Comparison of ENCODE assay signal across 1 cellular context in the genomic region with DNA sequence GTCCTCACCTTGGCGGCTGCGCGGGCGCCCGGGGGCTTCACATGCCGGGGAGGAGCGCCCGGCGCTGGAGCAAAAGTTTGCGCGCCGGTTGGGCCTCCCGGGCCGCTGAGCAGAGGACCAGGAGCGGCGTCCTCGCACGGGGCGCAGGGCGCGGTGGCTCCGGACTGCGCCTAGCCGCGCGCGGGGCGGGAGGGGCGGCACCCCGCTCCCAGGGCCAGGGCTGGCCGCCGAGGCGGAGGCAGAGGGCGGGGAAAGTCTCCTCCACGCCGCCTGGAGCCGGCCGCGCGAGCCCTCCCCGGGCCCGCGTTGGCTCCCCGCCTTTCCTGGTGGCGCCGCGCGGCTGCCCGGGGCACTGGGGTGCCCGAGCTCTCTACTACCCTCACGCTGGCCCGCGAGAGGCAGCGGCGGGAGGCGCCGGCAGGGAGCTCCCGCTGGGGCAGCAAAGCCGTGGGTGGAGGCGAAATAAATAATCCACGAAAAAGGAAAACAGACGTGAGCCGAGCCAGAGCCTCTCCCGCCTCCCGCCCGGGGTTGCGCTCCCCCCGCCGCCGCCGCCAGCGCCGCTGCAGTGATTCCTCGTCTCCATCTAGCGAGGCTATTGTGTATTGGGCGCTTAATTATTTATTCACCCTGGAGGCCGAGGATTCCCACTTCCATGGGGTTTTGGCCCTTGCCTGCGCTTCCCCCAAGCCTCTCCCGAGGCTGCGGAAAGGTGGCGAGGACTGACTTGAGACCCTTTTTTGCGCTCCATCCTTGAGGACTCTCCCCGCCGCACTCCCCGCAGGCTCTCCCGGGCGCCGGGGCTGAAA.
TF ChIP-seq lines count a peak whose summit lies in the region.

No MANE protein-coding gene starts in this region.

TF ChIP-seq in HepG2, 621 proteins besides CTCF, POLR2A, EP300 and RAD21 (continued from another document and continues in another):
- TF ChIP-seq, protein P1, sequence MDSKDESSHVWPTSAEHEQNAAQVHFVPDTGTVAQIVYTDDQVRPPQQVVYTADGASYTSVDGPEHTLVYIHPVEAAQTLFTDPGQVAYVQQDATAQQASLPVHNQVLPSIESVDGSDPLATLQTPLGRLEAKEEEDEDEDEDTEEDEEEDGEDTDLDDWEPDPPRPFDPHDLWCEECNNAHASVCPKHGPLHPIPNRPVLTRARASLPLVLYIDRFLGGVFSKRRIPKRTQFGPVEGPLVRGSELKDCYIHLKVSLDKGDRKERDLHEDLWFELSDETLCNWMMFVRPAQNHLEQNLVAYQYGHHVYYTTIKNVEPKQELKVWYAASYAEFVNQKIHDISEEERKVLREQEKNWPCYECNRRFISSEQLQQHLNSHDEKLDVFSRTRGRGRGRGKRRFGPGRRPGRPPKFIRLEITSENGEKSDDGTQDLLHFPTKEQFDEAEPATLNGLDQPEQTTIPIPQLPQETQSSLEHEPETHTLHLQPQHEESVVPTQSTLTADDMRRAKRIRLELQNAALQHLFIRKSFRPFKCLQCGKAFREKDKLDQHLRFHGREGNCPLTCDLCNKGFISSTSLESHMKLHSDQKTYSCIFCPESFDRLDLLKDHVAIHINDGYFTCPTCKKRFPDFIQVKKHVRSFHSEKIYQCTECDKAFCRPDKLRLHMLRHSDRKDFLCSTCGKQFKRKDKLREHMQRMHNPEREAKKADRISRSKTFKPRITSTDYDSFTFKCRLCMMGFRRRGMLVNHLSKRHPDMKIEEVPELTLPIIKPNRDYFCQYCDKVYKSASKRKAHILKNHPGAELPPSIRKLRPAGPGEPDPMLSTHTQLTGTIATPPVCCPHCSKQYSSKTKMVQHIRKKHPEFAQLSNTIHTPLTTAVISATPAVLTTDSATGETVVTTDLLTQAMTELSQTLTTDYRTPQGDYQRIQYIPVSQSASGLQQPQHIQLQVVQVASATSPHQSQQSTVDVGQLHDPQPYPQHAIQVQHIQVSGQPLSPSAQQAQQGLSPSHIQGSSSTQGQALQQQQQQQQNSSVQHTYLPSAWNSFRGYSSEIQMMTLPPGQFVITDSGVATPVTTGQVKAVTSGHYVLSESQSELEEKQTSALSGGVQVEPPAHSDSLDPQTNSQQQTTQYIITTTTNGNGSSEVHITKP (CRISPR knock-in tag; IDR thresholded peaks at IDR 0.05; ENCODE audit: low read depth): no peak
- TF ChIP-seq ZFX (CRISPR knock-in tag; IDR thresholded peaks at IDR 0.05; ENCODE audit: low read depth): 0 out of 2 replicates have a peak, but pooled peaks have one; percentile 35
- TF ChIP-seq, protein P2, sequence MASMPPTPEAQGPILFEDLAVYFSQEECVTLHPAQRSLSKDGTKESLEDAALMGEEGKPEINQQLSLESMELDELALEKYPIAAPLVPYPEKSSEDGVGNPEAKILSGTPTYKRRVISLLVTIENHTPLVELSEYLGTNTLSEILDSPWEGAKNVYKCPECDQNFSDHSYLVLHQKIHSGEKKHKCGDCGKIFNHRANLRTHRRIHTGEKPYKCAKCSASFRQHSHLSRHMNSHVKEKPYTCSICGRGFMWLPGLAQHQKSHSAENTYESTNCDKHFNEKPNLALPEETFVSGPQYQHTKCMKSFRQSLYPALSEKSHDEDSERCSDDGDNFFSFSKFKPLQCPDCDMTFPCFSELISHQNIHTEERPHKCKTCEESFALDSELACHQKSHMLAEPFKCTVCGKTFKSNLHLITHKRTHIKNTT (CRISPR knock-in tag; IDR thresholded peaks at IDR 0.05): no peak
- no peak for TF ChIP-seq SP1 (IDR thresholded peaks at IDR 0.05)
- no peak for TF ChIP-seq SP1 (CRISPR knock-in tag; IDR thresholded peaks at IDR 0.05)
- TF ChIP-seq STAG1 (CRISPR knock-in tag; IDR thresholded peaks at IDR 0.05): peak; percentile 34; the same call in 1 of the 2 replicates
- no peak for TF ChIP-seq FOXA3 (CRISPR knock-in tag; IDR thresholded peaks at IDR 0.05)
- TF ChIP-seq DR1 (CRISPR knock-in tag; IDR thresholded peaks at IDR 0.05): no peak
- no peak for TF ChIP-seq RFXAP (CRISPR knock-in tag; IDR thresholded peaks at IDR 0.05; ENCODE audit: borderline replicate concordance)
- TF ChIP-seq TARDBP (CRISPR knock-in tag; IDR thresholded peaks at IDR 0.05): no peak
- TF ChIP-seq RBM39 (IDR thresholded peaks at IDR 0.05; ENCODE audit: low read depth, low read length, poor library complexity, severe bottlenecking): no peak
- no peak for TF ChIP-seq KLF15 (CRISPR knock-in tag; IDR thresholded peaks at IDR 0.05; ENCODE audit: borderline replicate concordance)
- TF ChIP-seq TBX3 (IDR thresholded peaks at IDR 0.05; ENCODE audit: borderline replicate concordance): no peak
- no peak for TF ChIP-seq ONECUT2 (CRISPR knock-in tag; IDR thresholded peaks at IDR 0.05)
- TF ChIP-seq, protein P3, sequence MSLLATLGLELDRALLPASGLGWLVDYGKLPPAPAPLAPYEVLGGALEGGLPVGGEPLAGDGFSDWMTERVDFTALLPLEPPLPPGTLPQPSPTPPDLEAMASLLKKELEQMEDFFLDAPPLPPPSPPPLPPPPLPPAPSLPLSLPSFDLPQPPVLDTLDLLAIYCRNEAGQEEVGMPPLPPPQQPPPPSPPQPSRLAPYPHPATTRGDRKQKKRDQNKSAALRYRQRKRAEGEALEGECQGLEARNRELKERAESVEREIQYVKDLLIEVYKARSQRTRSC (CRISPR knock-in tag; IDR thresholded peaks at IDR 0.05; ENCODE audit: low read depth): no peak
- TF ChIP-seq ZNF709 (CRISPR knock-in tag; IDR thresholded peaks at IDR 0.05): no peak
- TF ChIP-seq ZNF382 (CRISPR knock-in tag; IDR thresholded peaks at IDR 0.05; ENCODE audit: borderline replicate concordance): no peak
- TF ChIP-seq, protein P4, sequence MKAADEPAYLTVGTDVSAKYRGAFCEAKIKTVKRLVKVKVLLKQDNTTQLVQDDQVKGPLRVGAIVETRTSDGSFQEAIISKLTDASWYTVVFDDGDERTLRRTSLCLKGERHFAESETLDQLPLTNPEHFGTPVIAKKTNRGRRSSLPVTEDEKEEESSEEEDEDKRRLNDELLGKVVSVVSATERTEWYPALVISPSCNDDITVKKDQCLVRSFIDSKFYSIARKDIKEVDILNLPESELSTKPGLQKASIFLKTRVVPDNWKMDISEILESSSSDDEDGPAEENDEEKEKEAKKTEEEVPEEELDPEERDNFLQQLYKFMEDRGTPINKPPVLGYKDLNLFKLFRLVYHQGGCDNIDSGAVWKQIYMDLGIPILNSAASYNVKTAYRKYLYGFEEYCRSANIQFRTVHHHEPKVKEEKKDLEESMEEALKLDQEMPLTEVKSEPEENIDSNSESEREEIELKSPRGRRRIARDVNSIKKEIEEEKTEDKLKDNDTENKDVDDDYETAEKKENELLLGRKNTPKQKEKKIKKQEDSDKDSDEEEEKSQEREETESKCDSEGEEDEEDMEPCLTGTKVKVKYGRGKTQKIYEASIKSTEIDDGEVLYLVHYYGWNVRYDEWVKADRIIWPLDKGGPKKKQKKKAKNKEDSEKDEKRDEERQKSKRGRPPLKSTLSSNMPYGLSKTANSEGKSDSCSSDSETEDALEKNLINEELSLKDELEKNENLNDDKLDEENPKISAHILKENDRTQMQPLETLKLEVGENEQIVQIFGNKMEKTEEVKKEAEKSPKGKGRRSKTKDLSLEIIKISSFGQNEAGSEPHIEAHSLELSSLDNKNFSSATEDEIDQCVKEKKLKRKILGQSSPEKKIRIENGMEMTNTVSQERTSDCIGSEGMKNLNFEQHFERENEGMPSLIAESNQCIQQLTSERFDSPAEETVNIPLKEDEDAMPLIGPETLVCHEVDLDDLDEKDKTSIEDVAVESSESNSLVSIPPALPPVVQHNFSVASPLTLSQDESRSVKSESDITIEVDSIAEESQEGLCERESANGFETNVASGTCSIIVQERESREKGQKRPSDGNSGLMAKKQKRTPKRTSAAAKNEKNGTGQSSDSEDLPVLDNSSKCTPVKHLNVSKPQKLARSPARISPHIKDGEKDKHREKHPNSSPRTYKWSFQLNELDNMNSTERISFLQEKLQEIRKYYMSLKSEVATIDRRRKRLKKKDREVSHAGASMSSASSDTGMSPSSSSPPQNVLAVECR (CRISPR knock-in tag; IDR thresholded peaks at IDR 0.05; ENCODE audit: borderline replicate concordance): 0 out of 2 replicates have a peak, but pooled peaks have one; percentile 27
- TF ChIP-seq, protein P5, sequence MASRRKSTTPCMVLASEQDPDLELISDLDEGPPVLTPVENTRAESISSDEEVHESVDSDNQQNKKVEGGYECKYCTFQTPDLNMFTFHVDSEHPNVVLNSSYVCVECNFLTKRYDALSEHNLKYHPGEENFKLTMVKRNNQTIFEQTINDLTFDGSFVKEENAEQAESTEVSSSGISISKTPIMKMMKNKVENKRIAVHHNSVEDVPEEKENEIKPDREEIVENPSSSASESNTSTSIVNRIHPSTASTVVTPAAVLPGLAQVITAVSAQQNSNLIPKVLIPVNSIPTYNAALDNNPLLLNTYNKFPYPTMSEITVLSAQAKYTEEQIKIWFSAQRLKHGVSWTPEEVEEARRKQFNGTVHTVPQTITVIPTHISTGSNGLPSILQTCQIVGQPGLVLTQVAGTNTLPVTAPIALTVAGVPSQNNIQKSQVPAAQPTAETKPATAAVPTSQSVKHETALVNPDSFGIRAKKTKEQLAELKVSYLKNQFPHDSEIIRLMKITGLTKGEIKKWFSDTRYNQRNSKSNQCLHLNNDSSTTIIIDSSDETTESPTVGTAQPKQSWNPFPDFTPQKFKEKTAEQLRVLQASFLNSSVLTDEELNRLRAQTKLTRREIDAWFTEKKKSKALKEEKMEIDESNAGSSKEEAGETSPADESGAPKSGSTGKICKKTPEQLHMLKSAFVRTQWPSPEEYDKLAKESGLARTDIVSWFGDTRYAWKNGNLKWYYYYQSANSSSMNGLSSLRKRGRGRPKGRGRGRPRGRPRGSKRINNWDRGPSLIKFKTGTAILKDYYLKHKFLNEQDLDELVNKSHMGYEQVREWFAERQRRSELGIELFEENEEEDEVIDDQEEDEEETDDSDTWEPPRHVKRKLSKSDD (CRISPR knock-in tag; IDR thresholded peaks at IDR 0.05; ENCODE audit: low read depth): no peak
- TF ChIP-seq NONO (IDR thresholded peaks at IDR 0.05): no peak
- no peak for TF ChIP-seq NONO (CRISPR knock-in tag; conservative IDR thresholded peaks at IDR 0.05)
- TF ChIP-seq HNRNPLL (IDR thresholded peaks at IDR 0.05; ENCODE audit: low read depth, low read length, poor library complexity, severe bottlenecking): peak; percentile 77
- 0 out of 2 replicates have a peak, but pooled peaks have one; percentile 17 for TF ChIP-seq ATF7-NPFF (CRISPR knock-in tag; IDR thresholded peaks at IDR 0.05; ENCODE audit: low read depth)
- TF ChIP-seq, protein P6, sequence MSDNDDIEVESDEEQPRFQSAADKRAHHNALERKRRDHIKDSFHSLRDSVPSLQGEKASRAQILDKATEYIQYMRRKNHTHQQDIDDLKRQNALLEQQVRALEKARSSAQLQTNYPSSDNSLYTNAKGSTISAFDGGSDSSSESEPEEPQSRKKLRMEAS (IDR thresholded peaks at IDR 0.05): 0 out of 2 replicates have a peak, but pooled peaks have one; percentile 3
- TF ChIP-seq, protein P7, sequence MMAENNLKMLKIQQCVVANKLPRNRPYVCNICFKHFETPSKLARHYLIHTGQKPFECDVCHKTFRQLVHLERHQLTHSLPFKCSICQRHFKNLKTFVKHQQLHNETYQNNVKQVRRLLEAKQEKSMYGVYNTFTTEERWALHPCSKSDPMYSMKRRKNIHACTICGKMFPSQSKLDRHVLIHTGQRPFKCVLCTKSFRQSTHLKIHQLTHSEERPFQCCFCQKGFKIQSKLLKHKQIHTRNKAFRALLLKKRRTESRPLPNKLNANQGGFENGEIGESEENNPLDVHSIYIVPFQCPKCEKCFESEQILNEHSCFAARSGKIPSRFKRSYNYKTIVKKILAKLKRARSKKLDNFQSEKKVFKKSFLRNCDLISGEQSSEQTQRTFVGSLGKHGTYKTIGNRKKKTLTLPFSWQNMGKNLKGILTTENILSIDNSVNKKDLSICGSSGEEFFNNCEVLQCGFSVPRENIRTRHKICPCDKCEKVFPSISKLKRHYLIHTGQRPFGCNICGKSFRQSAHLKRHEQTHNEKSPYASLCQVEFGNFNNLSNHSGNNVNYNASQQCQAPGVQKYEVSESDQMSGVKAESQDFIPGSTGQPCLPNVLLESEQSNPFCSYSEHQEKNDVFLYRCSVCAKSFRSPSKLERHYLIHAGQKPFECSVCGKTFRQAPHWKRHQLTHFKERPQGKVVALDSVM (CRISPR knock-in tag; IDR thresholded peaks at IDR 0.05): peak; percentile 52; the same call in 1 of the 2 replicates
- TF ChIP-seq, protein P8, sequence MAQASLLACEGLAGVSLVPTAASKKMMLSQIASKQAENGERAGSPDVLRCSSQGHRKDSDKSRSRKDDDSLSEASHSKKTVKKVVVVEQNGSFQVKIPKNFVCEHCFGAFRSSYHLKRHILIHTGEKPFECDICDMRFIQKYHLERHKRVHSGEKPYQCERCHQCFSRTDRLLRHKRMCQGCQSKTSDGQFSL (CRISPR knock-in tag; IDR thresholded peaks at IDR 0.05): no peak
- TF ChIP-seq, protein P9, sequence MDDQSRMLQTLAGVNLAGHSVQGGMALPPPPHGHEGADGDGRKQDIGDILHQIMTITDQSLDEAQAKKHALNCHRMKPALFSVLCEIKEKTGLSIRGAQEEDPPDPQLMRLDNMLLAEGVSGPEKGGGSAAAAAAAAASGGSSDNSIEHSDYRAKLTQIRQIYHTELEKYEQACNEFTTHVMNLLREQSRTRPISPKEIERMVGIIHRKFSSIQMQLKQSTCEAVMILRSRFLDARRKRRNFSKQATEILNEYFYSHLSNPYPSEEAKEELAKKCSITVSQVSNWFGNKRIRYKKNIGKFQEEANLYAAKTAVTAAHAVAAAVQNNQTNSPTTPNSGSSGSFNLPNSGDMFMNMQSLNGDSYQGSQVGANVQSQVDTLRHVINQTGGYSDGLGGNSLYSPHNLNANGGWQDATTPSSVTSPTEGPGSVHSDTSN (CRISPR knock-in tag; IDR thresholded peaks at IDR 0.05; ENCODE audit: borderline replicate concordance): no peak
- no peak for TF ChIP-seq RFX3 (CRISPR knock-in tag; IDR thresholded peaks at IDR 0.05)
- TF ChIP-seq ZNF563 (CRISPR knock-in tag; IDR thresholded peaks at IDR 0.05): peak; percentile 57; the same call in 1 of the 2 replicates
- TF ChIP-seq THYN1 (CRISPR knock-in tag; IDR thresholded peaks at IDR 0.05; ENCODE audit: borderline replicate concordance, low read depth): no peak
- 0 out of 2 replicates have a peak, but pooled peaks have one; percentile 9 for TF ChIP-seq BCL6 (CRISPR knock-in tag; IDR thresholded peaks at IDR 0.05)
- TF ChIP-seq, protein P10, sequence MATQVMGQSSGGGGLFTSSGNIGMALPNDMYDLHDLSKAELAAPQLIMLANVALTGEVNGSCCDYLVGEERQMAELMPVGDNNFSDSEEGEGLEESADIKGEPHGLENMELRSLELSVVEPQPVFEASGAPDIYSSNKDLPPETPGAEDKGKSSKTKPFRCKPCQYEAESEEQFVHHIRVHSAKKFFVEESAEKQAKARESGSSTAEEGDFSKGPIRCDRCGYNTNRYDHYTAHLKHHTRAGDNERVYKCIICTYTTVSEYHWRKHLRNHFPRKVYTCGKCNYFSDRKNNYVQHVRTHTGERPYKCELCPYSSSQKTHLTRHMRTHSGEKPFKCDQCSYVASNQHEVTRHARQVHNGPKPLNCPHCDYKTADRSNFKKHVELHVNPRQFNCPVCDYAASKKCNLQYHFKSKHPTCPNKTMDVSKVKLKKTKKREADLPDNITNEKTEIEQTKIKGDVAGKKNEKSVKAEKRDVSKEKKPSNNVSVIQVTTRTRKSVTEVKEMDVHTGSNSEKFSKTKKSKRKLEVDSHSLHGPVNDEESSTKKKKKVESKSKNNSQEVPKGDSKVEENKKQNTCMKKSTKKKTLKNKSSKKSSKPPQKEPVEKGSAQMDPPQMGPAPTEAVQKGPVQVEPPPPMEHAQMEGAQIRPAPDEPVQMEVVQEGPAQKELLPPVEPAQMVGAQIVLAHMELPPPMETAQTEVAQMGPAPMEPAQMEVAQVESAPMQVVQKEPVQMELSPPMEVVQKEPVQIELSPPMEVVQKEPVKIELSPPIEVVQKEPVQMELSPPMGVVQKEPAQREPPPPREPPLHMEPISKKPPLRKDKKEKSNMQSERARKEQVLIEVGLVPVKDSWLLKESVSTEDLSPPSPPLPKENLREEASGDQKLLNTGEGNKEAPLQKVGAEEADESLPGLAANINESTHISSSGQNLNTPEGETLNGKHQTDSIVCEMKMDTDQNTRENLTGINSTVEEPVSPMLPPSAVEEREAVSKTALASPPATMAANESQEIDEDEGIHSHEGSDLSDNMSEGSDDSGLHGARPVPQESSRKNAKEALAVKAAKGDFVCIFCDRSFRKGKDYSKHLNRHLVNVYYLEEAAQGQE (IDR thresholded peaks at IDR 0.05; ENCODE audit: borderline replicate concordance in 1 of 2, low read depth in 1 of 2, low read length in 2 of 2): no peak
- TF ChIP-seq MEIS2 (CRISPR knock-in tag; IDR thresholded peaks at IDR 0.05): no peak
